9 cellular contexts compared by ENCODE assay signal in genomic region chr4:174091130-174091529, GRCh38.
"Had no signal": no experiment of that assay in that cellular context is flagged by ENCODE, and none has a peak within 500 bp of the region (broad histone marks: within the 10 kb centered on the region; RNA-seq: fewer than 3 reads in every experiment).

No MANE protein-coding gene starts in this region.

- H3K27ac ChIP-seq: HL-60 had no signal

- FAIRE-seq: H1, H54 had no signal

- H3K4me2 ChIP-seq: GM23338 had no signal

- H2AFZ ChIP-seq: GM23338 had no signal

- H3K36me3 Mint-ChIP-seq: IgD-negative memory B cell had no signal

- DNase-seq: H9, HCEC 1CT, Kasumi-1, KG1 had no signal

- H3K27ac Mint-ChIP-seq: GM23338, H9, IgD-negative memory B cell had no signal

- ATAC-seq: GM23338 had no signal

- H3K4me1 Mint-ChIP-seq: GM23338, H9 had no signal

- H3K4me3 ChIP-seq: GM23338 had no signal

- H3K4me3 Mint-ChIP-seq: GM23338, H9, IgD-negative memory B cell had no signal
